1 cellular context compared by ENCODE assay signal in the genomic region with DNA sequence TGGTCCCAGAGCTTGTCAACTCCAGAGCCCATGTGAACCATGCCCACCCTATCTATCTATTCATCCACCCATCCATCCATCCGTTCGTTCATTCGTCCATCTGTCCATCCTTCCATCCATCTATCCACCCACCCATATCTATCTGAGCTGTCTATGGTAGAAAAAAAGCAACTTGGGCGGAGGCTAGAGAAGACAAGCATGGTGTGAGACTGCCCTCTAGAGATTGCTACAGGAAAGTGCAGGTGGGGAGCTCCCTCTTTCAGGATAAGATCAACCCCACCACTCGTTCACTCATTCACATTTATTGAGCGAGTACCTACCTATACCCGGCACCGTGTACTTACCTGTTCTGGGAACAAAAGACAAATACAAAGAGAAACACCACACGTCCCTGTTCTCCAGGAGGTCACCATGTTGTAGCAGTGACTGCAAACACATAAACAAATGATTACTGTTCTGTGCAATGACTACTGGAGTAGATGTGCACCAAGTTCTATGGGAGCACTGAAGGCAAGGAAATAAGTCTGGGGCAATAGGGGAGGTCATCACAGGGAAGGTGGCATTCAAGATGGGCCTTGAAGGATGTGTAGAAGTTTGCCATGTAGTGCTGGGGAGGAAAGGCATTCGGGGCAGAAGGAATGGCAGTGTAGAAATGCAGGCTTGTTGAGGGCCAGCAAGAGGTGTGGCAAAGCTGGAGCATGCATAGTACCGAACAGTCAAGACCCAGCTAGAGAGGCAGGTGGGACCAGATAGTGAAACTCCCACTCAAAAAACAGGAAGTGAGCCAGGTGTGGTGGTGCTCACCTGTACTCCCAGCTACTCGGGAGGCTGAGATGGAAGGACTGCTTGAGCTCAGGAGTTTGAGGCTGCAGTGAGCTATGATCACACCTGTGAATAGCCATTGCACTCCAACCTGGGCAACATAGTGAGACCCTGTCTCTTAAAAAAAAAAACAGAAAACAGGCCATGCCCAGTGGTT.
A peak's percentile ranks its signal among the peaks of the same experiment; 100 is the strongest.
TF ChIP-seq lines count a peak whose summit lies in the region.

No MANE protein-coding gene starts in this region.

TF ChIP-seq in H1, 55 proteins besides CTCF, POLR2A, EP300 and RAD21:
- no peak for TF ChIP-seq ZNF274 (IDR thresholded peaks at IDR 0.05; ENCODE audit: borderline replicate concordance, extremely low read depth, low read length)
- TF ChIP-seq RFX5 (IDR thresholded peaks at IDR 0.05; ENCODE audit: borderline replicate concordance, low read depth, low read length): peak; percentile 28; the same call in 1 of the 2 replicates
TF ChIP-seq in H1: peak in this region for 1.
